Comparison of ENCODE assay signal across 10 cellular contexts in genomic region chr9:87569008-87569908, GRCh38.
DNase-seq lines count a peak whose midpoint lies in the region; ATAC-seq, FAIRE-seq and TF ChIP-seq lines count a peak whose summit lies in the region.
"Had no signal": no experiment of that assay in that cellular context is flagged by ENCODE, and none has a peak within 500 bp of the region (broad histone marks: within the 10 kb centered on the region; RNA-seq: fewer than 3 reads in every experiment).

No MANE protein-coding gene starts in this region.

- H3K36me3 ChIP-seq in endothelial cell of umbilical vein (ENCODE audit: control insufficient read depth in 2 of 2, extremely low read depth in 1 of 2, insufficient read depth in 2 of 2, low read length in 2 of 2): peaks cover 0 to 10% of the 10 kb centered on the region in 2 experiments
- no peaks in the 10 kb centered on the region for H3K36me3 ChIP-seq in mucosa of descending colon (ENCODE audit: low read depth)

- H3K4me3 Mint-ChIP-seq in activated T-helper 17 cell treated with anti-CD3 and anti-CD28 coated beads, Interleukin-2, amount 50 U/mL, for 72 hours: no peak overlapping the region

- peaks cover 5% of the 10 kb centered on the region for H3K27me3 Mint-ChIP-seq in activated T-helper 17 cell treated with anti-CD3 and anti-CD28 coated beads, Interleukin-2, amount 50 U/mL, for 72 hours

- POLR2A ChIA-PET in A549 (lab: Yijun Ruan, JAX) (no interaction called here), endothelial cell of umbilical vein (lab: Charles Lee) (interaction anchor here (1.0 kb wide), 1 partner anchor 60 kb away, joined by 3 read pairs; no protein-coding TSS in a partner anchor)

- peak in 1 of 2 experiments; percentile 34; a peak in 3 of 6 replicates for ATAC-seq in A549
- ATAC-seq in mucosa of descending colon: peak; percentile 26
- no peak for ATAC-seq in HG02678 (IDR thresholded peaks at IDR 0.05; ENCODE audit: unreplicated experiment)
- ATAC-seq in HG02642 (IDR thresholded peaks at IDR 0.05; ENCODE audit: poor library complexity, unreplicated experiment): no peak
- ATAC-seq in activated T-helper 17 cell treated with anti-CD3 and anti-CD28 coated beads, Interleukin-2, amount 50 U/mL, for 72 hours (replicated peaks): no peak

- no peaks in the 10 kb centered on the region for H3K9me1 ChIP-seq in endothelial cell of umbilical vein (replicated peaks; ENCODE audit: control insufficient read depth, extremely low read depth, insufficient read depth, low read length)

- dilution Hi-C loops in endothelial cell of umbilical vein (cut with MboI; ENCODE audit: extremely low pct_ligation_motif_present, low sequenced_read_pairs): no loop called here

- TF ChIP-seq CTCF in A549 (IDR thresholded peaks at IDR 0.05) (no peak), endothelial cell of umbilical vein (IDR thresholded peaks at IDR 0.05; ENCODE audit: extremely low read depth in 1 of 2, insufficient read depth in 1 of 2, low read depth in 1 of 2, low read length in 2 of 2) (no peak), mucosa of descending colon (IDR thresholded peaks at IDR 0.05) (no peak)

- H3K4me2 ChIP-seq in A549 (peak overlapping the region; percentile 67), endothelial cell of umbilical vein (ENCODE audit: insufficient read depth, low read length) (peak overlapping the region; percentile 88)

- H3K27ac ChIP-seq in A549 (peak overlapping the region in 1 of 2 experiments; percentile 51; a peak in 3 of 6 replicates), endothelial cell of umbilical vein (ENCODE audit: insufficient read depth, low read depth, low read length) (peak overlapping the region; percentile 19)

- BruUV-seq in endothelial cell of umbilical vein (replicated peaks; lab: Mats Ljungman, UMichigan): no TSS peak

- TF ChIP-seq POLR2A in A549 (IDR thresholded peaks at IDR 0.05; ENCODE audit: low read length) (no peak), endothelial cell of umbilical vein (IDR thresholded peaks at IDR 0.05; ENCODE audit: low read depth, low read length) (peak; percentile 68)

- H3K4me1 Mint-ChIP-seq in activated T-helper 17 cell treated with anti-CD3 and anti-CD28 coated beads, Interleukin-2, amount 50 U/mL, for 72 hours: no peaks in the 10 kb centered on the region

- TF ChIP-seq EP300 in A549 (IDR thresholded peaks at IDR 0.05): no peak

- H2AFZ ChIP-seq in endothelial cell of umbilical vein (ENCODE audit: low read depth, low read length): no peak overlapping the region

- no peaks in the 10 kb centered on the region for H3K9me3 Mint-ChIP-seq in activated T-helper 17 cell treated with anti-CD3 and anti-CD28 coated beads, Interleukin-2, amount 50 U/mL, for 72 hours

- no peaks in the 10 kb centered on the region for H4K20me1 ChIP-seq in endothelial cell of umbilical vein (replicated peaks; ENCODE audit: control insufficient read depth, extremely low read depth, insufficient read depth, low read length)

- H3K36me3 Mint-ChIP-seq in activated T-helper 17 cell treated with anti-CD3 and anti-CD28 coated beads, Interleukin-2, amount 50 U/mL, for 72 hours (ENCODE audit: low read depth): no peaks in the 10 kb centered on the region

- FAIRE-seq in A549 (lab: Jason Lieb, UNC) (no peak), endothelial cell of umbilical vein (lab: Jason Lieb, UNC) (peak; percentile 90)

- DNase-seq in A549 (ENCODE audit: low read depth in 1 of 2, low spot score in 1 of 2) (no peak), LoVo (ENCODE audit: low spot score) (peak; percentile 4), endothelial cell of umbilical vein (ENCODE audit: low read depth, low spot score) (peak; percentile 95), mucosa of descending colon (no peak), KG1 (lab: John Stamatoyannopoulos, UW) (no peak)
- DNase-seq: effector CD8-positive, alpha-beta T cell had no signal

- H3K4me3 ChIP-seq in A549 (no peak overlapping the region), endothelial cell of umbilical vein (replicated peaks in 1 of 3; ENCODE audit: insufficient read depth in 1 of 3, low read depth in 1 of 3, low read length in 3 of 3) (peak overlapping the region in 1 of 3 experiments; percentile 21), mucosa of descending colon (no peak overlapping the region)
- H3K4me3 ChIP-seq: skin epidermis had no signal

- no peaks in the 10 kb centered on the region for H3K27me3 ChIP-seq in endothelial cell of umbilical vein (ENCODE audit: control insufficient read depth in 2 of 2, insufficient read depth in 2 of 2, low read length in 2 of 2)

- H3K27ac Mint-ChIP-seq in activated T-helper 17 cell treated with anti-CD3 and anti-CD28 coated beads, Interleukin-2, amount 50 U/mL, for 72 hours: no peak overlapping the region

- intact Hi-C loops in endothelial cell of umbilical vein (cut with micrococcal nuclease): loop anchor here (2.0 kb wide), 3 partner anchors 22 to 52 kb away; no protein-coding TSS in a partner anchor
- intact Hi-C loops in mucosa of descending colon (cut with DNase I, micrococcal nuclease): no loop called here

- WGBS in A549 (ENCODE audit: missing lambda C conversion rate): 63% methylated on average over 11 of the region's 11 CpGs

- H3K9ac ChIP-seq in endothelial cell of umbilical vein (replicated peaks; ENCODE audit: extremely low read depth, insufficient read depth, low read length): peak overlapping the region; percentile 41

- H3K9me3 ChIP-seq in A549 (no peaks in the 10 kb centered on the region), endothelial cell of umbilical vein (replicated peaks; ENCODE audit: control insufficient read depth, insufficient read depth, low read length) (no peaks in the 10 kb centered on the region), mucosa of descending colon (no peaks in the 10 kb centered on the region)

- H3K79me2 ChIP-seq in endothelial cell of umbilical vein (ENCODE audit: control insufficient read depth, insufficient read depth, low read length): peaks cover 10% of the 10 kb centered on the region

- CTCF ChIA-PET in A549 (lab: Yijun Ruan, JAX): interaction anchor here (0.9 to 1.4 kb wide), 2 partner anchors 12 to 18 kb away, joined by 3 read pairs; no protein-coding TSS in a partner anchor
- CTCF ChIA-PET in endothelial cell of umbilical vein (lab: Charles Lee): interaction anchor here (0.7 to 2.4 kb wide), 14 partner anchors 10 to 232 kb away, joined by 3 to 11 read pairs (median 4); no protein-coding TSS in a partner anchor

- H3K4me1 ChIP-seq in A549: peaks cover 53% of the 10 kb centered on the region
- H3K4me1 ChIP-seq in endothelial cell of umbilical vein (ENCODE audit: control insufficient read depth, extremely low read depth, insufficient read depth, low read length): peaks cover 30% of the 10 kb centered on the region
- H3K4me1 ChIP-seq in mucosa of descending colon (ENCODE audit: low read depth): peaks cover 14% of the 10 kb centered on the region

- no peak for TF ChIP-seq RAD21 in A549 (conservative IDR thresholded peaks at IDR 0.05 in 1 of 2, IDR thresholded peaks at IDR 0.05 in 1 of 2)

TF ChIP-seq in A549, 52 proteins besides CTCF, POLR2A, EP300 and RAD21:
- TF ChIP-seq FOSL2 (IDR thresholded peaks at IDR 0.05): no peak
- no peak for TF ChIP-seq FOSL2 (CRISPR knock-in tag; IDR thresholded peaks at IDR 0.05)
- no peak for TF ChIP-seq KDM5A (IDR thresholded peaks at IDR 0.05)
- TF ChIP-seq ZNF302 (CRISPR knock-in tag; IDR thresholded peaks at IDR 0.05): no peak
- no peak for TF ChIP-seq ATOH8 (CRISPR knock-in tag; IDR thresholded peaks at IDR 0.05; ENCODE audit: low read depth)
- TF ChIP-seq ZC3H11A (IDR thresholded peaks at IDR 0.05): no peak
- no peak for TF ChIP-seq POLR2AphosphoS2 (conservative IDR thresholded peaks at IDR 0.05; ENCODE audit: low read length)
- no peak for TF ChIP-seq KDM1A (IDR thresholded peaks at IDR 0.05; ENCODE audit: low read depth)
- TF ChIP-seq MAX (IDR thresholded peaks at IDR 0.05): no peak
- TF ChIP-seq EHMT2 (IDR thresholded peaks at IDR 0.05; ENCODE audit: low read depth): no peak
- no peak for TF ChIP-seq HOXB13 (CRISPR knock-in tag; IDR thresholded peaks at IDR 0.05; ENCODE audit: low read depth)

TF ChIP-seq in endothelial cell of umbilical vein, 7 proteins besides CTCF, POLR2A, EP300 and RAD21:
- TF ChIP-seq POLR2AphosphoS5 (IDR thresholded peaks at IDR 0.05; ENCODE audit: insufficient read depth, low read depth, low read length) (peak; percentile 64), FOS (IDR thresholded peaks at IDR 0.05; ENCODE audit: borderline replicate concordance, insufficient read depth, low read length) (peak; percentile 2), EZH2 (IDR thresholded peaks at IDR 0.05; ENCODE audit: borderline replicate concordance, low read depth, low read length, severe bottlenecking) (no peak), GATA2 (IDR thresholded peaks at IDR 0.05; ENCODE audit: insufficient read depth, insufficient read length, low read depth, low read length) (peak; percentile 41)

Comparison
In these comparisons a context has a peak if more than half of its experiments do, and no peak if none do; other contexts are left out.
1. DNase-seq: peak in LoVo (single experiment) and endothelial cell of umbilical vein (single experiment); none in A549 (0 of 2), mucosa of descending colon (0 of 3) and KG1 (single experiment).